ENCODE assay signal across 11 cellular contexts in genomic region chr19:14559916-14560775, GRCh38. TPM values are rescaled to one million over a fixed set of nuclear protein-coding genes. Genes with fewer than 3 reads are reported as not detected.
A peak's percentile ranks its signal among the peaks of the same experiment; 100 is the strongest.
DNase-seq lines count a peak whose midpoint lies in the region; ATAC-seq and TF ChIP-seq lines count a peak whose summit lies in the region.
"Had no signal": no experiment of that assay in that cellular context is flagged by ENCODE, and none has a peak within 500 bp of the region (broad histone marks: within the 10 kb centered on the region; RNA-seq: fewer than 3 reads in every experiment).

No MANE protein-coding gene starts in this region.

- no peaks in the 10 kb centered on the region for H3K9me3 Mint-ChIP-seq in GM23338
- no peaks in the 10 kb centered on the region for H3K9me3 Mint-ChIP-seq in progenitor cell of endocrine pancreas (ENCODE audit: low read depth)

- H3K27me3 Mint-ChIP-seq in GM23338 (ENCODE audit: insufficient read depth, low read depth, poor library complexity): peaks cover 21% of the 10 kb centered on the region
- H3K27me3 Mint-ChIP-seq in progenitor cell of endocrine pancreas: no peaks in the 10 kb centered on the region

- DNase-seq in GM23338 (ENCODE audit: low spot score) (no peak), UCSD-AML1 (lab: John Stamatoyannopoulos, UW; ENCODE audit: unreplicated experiment) (peak; percentile 78), cardiac muscle cell (ENCODE audit: low read depth in 1 of 2, low spot score in 1 of 2) (no peak), progenitor cell of endocrine pancreas (ENCODE audit: low spot score, unreplicated experiment) (no peak), left colon (no peak), NCI-H1048 (lab: John Stamatoyannopoulos, UW) (no peak), OCI-M2 (lab: John Stamatoyannopoulos, UW; ENCODE audit: unreplicated experiment) (no peak)
- DNase-seq: effector memory CD4-positive, alpha-beta T cell; NCI-H748 treated with DMSO at 0.1 percent for 48 hours had no signal

- H3K9me2 ChIP-seq in GM23338 (ENCODE audit: insufficient read depth): no peaks in the 10 kb centered on the region

- peak overlapping the region; percentile 66 for H3K27ac ChIP-seq in GM23338 (ENCODE audit: low read depth)
- H3K27ac ChIP-seq in cardiac muscle cell: peak overlapping the region; percentile 92

- no peaks in the 10 kb centered on the region for H3K9me3 ChIP-seq in cardiac muscle cell (ENCODE audit: low read depth)

- no peak overlapping the region for H3K4me3 Mint-ChIP-seq in GM23338
- H3K4me3 Mint-ChIP-seq in progenitor cell of endocrine pancreas (ENCODE audit: low read depth): no peak overlapping the region

- H3K4me1 Mint-ChIP-seq in GM23338 (peaks cover 42% of the 10 kb centered on the region), progenitor cell of endocrine pancreas (ENCODE audit: low read depth) (peaks cover 8% of the 10 kb centered on the region)

- H3K36me3 Mint-ChIP-seq in GM23338 (ENCODE audit: low read depth): peaks cover 3% of the 10 kb centered on the region; the same call in 1 of the 3 replicates
- H3K36me3 Mint-ChIP-seq in progenitor cell of endocrine pancreas (ENCODE audit: insufficient read depth): peaks cover 3% of the 10 kb centered on the region

- peaks cover 47% of the 10 kb centered on the region for H3K79me2 ChIP-seq in GM23338 (replicated peaks; ENCODE audit: insufficient read depth)

- H3K36me3 ChIP-seq in GM23338 (ENCODE audit: insufficient read depth) (no peaks in the 10 kb centered on the region; the same call in 1 of the 2 replicates), cardiac muscle cell (peaks cover under 1% of the 10 kb centered on the region)

- H2AFZ ChIP-seq in GM23338: no peak overlapping the region

- peaks cover 46% of the 10 kb centered on the region for H3K4me1 ChIP-seq in GM23338 (ENCODE audit: insufficient read depth)
- peaks cover 28% of the 10 kb centered on the region for H3K4me1 ChIP-seq in cardiac muscle cell (ENCODE audit: low read depth)

- TF ChIP-seq CTCF in GM23338 (conservative IDR thresholded peaks at IDR 0.05; ENCODE audit: low read depth in 2 of 2) (no peak), cardiac muscle cell (IDR thresholded peaks at IDR 0.05; ENCODE audit: low read depth, low read length) (no peak), progenitor cell of endocrine pancreas (IDR thresholded peaks at IDR 0.05; ENCODE audit: unreplicated experiment) (no peak)

- no peak overlapping the region for H3K4me2 ChIP-seq in GM23338

- no peak overlapping the region for H3K4me3 ChIP-seq in GM23338
- no peak overlapping the region for H3K4me3 ChIP-seq in cardiac muscle cell

- H4K20me1 ChIP-seq in GM23338 (replicated peaks; ENCODE audit: insufficient read depth): peaks cover 6% of the 10 kb centered on the region

- H3F3A ChIP-seq in GM23338 (replicated peaks; ENCODE audit: low read depth): peaks cover 8% of the 10 kb centered on the region; the same call in 1 of the 2 replicates

- ATAC-seq in GM23338 (no peak), GM21447 (IDR thresholded peaks at IDR 0.05; ENCODE audit: unreplicated experiment) (no peak), left colon (no peak)

- intact Hi-C loops in left colon (cut with DNase I, micrococcal nuclease): no loop called here

- peak overlapping the region; percentile 93 for H3K27ac Mint-ChIP-seq in GM23338
- H3K27ac Mint-ChIP-seq in progenitor cell of endocrine pancreas: peak overlapping the region; percentile 29

- no peaks in the 10 kb centered on the region for H3K27me3 ChIP-seq in GM23338 (ENCODE audit: insufficient read depth)
- H3K27me3 ChIP-seq in cardiac muscle cell: no peaks in the 10 kb centered on the region

TF ChIP-seq in GM23338, 12 proteins besides CTCF, POLR2A, EP300 and RAD21:
- TF ChIP-seq REST (IDR thresholded peaks at IDR 0.05; ENCODE audit: unreplicated experiment) (no peak), ETS1 (IDR thresholded peaks at IDR 0.05) (no peak), ZNF114 (CRISPR knock-in tag; IDR thresholded peaks at IDR 0.05) (no peak), JUNB (IDR thresholded peaks at IDR 0.05; ENCODE audit: unreplicated experiment) (no peak), STAT1 (IDR thresholded peaks at IDR 0.05; ENCODE audit: unreplicated experiment) (no peak), CREB1 (CRISPR knock-in tag; IDR thresholded peaks at IDR 0.05; ENCODE audit: low read depth) (no peak), ZNF331 (CRISPR knock-in tag; IDR thresholded peaks at IDR 0.05; ENCODE audit: low read depth) (no peak), POLR2AphosphoS5 (IDR thresholded peaks at IDR 0.05; ENCODE audit: low read depth) (no peak)

RNA-seq across cellular contexts. Expression of gene NDUFB7, which starts 11.7 kb away (rescaled TPM):
- total RNA-seq in GM23338 (2014; rRNA removed; shearing (Covaris generic)): 289 and 398 TPM in 2 replicates
- polyA plus RNA-seq in GM23338 (2016; fragmentation: Nextera tagmentation; extraction: Ambion mirVana) (463 and 501 TPM in 2 replicates), cardiac muscle cell (445 and 518 TPM in 2 replicates)
- total RNA-seq in cardiac muscle cell (381 and 600 TPM in 2 replicates), progenitor cell of endocrine pancreas (117 and 120 TPM in 2 replicates), left colon (100 to 1,000 TPM; 228 to 299 TPM)

RNA-seq across cellular contexts. Expression of gene CLEC17A, which starts 22.7 kb away (rescaled TPM):
- 0.17 TPM in 1 of 2 replicates, not detected in the other for total RNA-seq in GM23338 (2014; rRNA removed; shearing (Covaris generic))
- 0.21 TPM in 1 of 2 replicates, not detected in the other for polyA plus RNA-seq in GM23338 (2016; fragmentation: Nextera tagmentation; extraction: Ambion mirVana)
- not detected in 2 replicates for total RNA-seq in cardiac muscle cell
- polyA plus RNA-seq in cardiac muscle cell: not detected in 2 replicates
- total RNA-seq in progenitor cell of endocrine pancreas: not detected in 2 replicates
- under 1 TPM; 0.15 to 0.36 TPM for total RNA-seq in left colon
- total RNA-seq: pulmonary artery endothelial cell had no signal

RNA-seq across cellular contexts. Expression of gene TECR, which starts 30.8 kb away (rescaled TPM):
- total RNA-seq in GM23338 (2014; rRNA removed; shearing (Covaris generic)): 104 and 107 TPM in 2 replicates
- polyA plus RNA-seq in GM23338 (2016; fragmentation: Nextera tagmentation; extraction: Ambion mirVana): 268 and 277 TPM in 2 replicates
- 77.4 and 83.1 TPM in 2 replicates for total RNA-seq in cardiac muscle cell
- 245 and 345 TPM in 2 replicates for polyA plus RNA-seq in cardiac muscle cell
- 170 and 186 TPM in 2 replicates for total RNA-seq in progenitor cell of endocrine pancreas
- total RNA-seq in left colon: 100 to 1,000 TPM; 119 to 161 TPM

RNA-seq across cellular contexts. Expression of gene DNAJB1, which starts 41.9 kb away (rescaled TPM):
- 53.3 TPM in 2 replicates for total RNA-seq in GM23338 (2014; rRNA removed; shearing (Covaris generic))
- polyA plus RNA-seq in GM23338 (2016; fragmentation: Nextera tagmentation; extraction: Ambion mirVana) (43.2 and 44.0 TPM in 2 replicates), cardiac muscle cell (76.5 and 82.8 TPM in 2 replicates)
- total RNA-seq in cardiac muscle cell (41.8 and 56.4 TPM in 2 replicates), progenitor cell of endocrine pancreas (94.7 and 97.0 TPM in 2 replicates), left colon (100 to 1,000 TPM; 122 to 123 TPM)
